In genomic region chr7:142332421-142332820, GRCh38 we compare ENCODE assay signal across 1 cellular context.
TF ChIP-seq lines count a peak whose summit lies in the region.

No MANE protein-coding gene starts in this region.

TF ChIP-seq in K562, 482 proteins besides CTCF, POLR2A, EP300 and RAD21 (continued from another document):
- TF ChIP-seq CREB5 (CRISPR knock-in tag; IDR thresholded peaks at IDR 0.05) (no peak), CBX8 (IDR thresholded peaks at IDR 0.05; ENCODE audit: borderline replicate concordance, extremely low read depth, low read depth, low read length, poor library complexity, severe bottlenecking) (no peak), ZBTB17 (CRISPR knock-in tag; IDR thresholded peaks at IDR 0.05) (peak; percentile 64; the same call in 1 of the 2 replicates)
TF ChIP-seq in K562: peak in this region for 1.
